ENCODE assay signal across 8 cellular contexts in the genomic region with DNA sequence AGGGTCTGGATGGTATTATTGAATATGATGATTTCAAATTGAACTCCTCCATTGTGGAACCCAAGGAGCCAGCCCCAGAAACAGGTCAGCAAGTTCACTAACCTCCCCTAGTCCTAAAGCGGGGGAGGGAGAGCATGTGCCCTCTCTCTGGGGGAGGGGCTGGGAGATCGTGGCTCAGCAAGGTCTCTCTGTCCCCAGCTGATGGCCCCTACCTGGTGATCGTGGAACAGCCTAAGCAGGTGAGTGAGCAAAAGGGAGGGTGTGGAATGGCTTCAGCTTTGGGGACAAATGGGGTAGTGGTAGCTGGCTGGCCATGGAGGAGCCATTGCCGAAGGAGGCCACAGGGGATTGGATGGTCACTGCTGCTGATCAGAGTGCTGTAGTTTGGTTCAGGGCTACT. TPM values are rescaled to one million over a fixed set of nuclear protein-coding genes. Genes with fewer than 3 reads are reported as not detected.
DNase-seq lines count a peak whose midpoint lies in the region; ATAC-seq and TF ChIP-seq lines count a peak whose summit lies in the region.

No MANE protein-coding gene starts in this region.

- H3K79me2 ChIP-seq in SU-DHL-6 (ENCODE audit: insufficient read depth, low read length), result peaks cover 8% of the 10 kb centered on the region; the same call in 1 of the 2 replicates

- ATAC-seq in gastrocnemius medialis (no peak), HG03108 (IDR thresholded peaks at IDR 0.05; ENCODE audit: unreplicated experiment) (no peak), GM21576 (IDR thresholded peaks at IDR 0.05; ENCODE audit: unreplicated experiment) (no peak)

- H3K27ac ChIP-seq in SU-DHL-6 (ENCODE audit: low read depth, low read length) (peak overlapping the region; percentile 96), gastrocnemius medialis (peak overlapping the region; percentile 90 to 92 (median 92))

- peaks cover 18% of the 10 kb centered on the region; the same call in 1 of the 2 replicates for H3F3A ChIP-seq in SU-DHL-6 (ENCODE audit: insufficient read depth)

- in situ Hi-C loops in gastrocnemius medialis (cut with MboI; ENCODE audit: low sequenced_read_pairs in 4 of 4), result loop anchor here in 3 of 4 donors (10.0 to 25.0 kb wide), 2 partner anchors 189 to 191 kb away; no protein-coding TSS in a partner anchor

- H3K4me3 ChIP-seq in SU-DHL-6 (ENCODE audit: insufficient read depth, low read length, poor library complexity, severe bottlenecking) (peak overlapping the region; percentile 97), fibroblast of pulmonary artery (replicated peaks; ENCODE audit: low read depth, low read length) (peak overlapping the region; percentile 75), gastrocnemius medialis (peak overlapping the region; percentile 68 to 79 (median 75))

- intact Hi-C loops in gastrocnemius medialis (cut with DNase I; ENCODE audit: low total_unique reads), result loop anchor here (5.0 kb wide), 1 partner anchor 154 kb away; the partner anchor contains the start of gene PITX3

- H3K9me2 ChIP-seq in SU-DHL-6 (replicated peaks; ENCODE audit: insufficient read depth, low read length), result no peaks in the 10 kb centered on the region

- H3K4me1 ChIP-seq in gastrocnemius medialis, result peaks cover 25 to 26% of the 10 kb centered on the region in 2 donors

- H2AFZ ChIP-seq in SU-DHL-6 (ENCODE audit: low read depth, low read length, severe bottlenecking), result no peak overlapping the region

- TF ChIP-seq CTCF in GM10266 (IDR thresholded peaks at IDR 0.05; ENCODE audit: control insufficient read depth, insufficient read depth, low read depth, missing control alignments) (no peak), SU-DHL-6 (IDR thresholded peaks at IDR 0.05; ENCODE audit: insufficient read depth, low read length, poor library complexity, severe bottlenecking) (no peak), fibroblast of pulmonary artery (IDR thresholded peaks at IDR 0.05; ENCODE audit: low read length, missing control alignments) (no peak), gastrocnemius medialis (IDR thresholded peaks at IDR 0.05 in 4 of 5, conservative IDR thresholded peaks at IDR 0.05 in 1 of 5) (no peak)

- H3K9me3 ChIP-seq in SU-DHL-6 (ENCODE audit: insufficient read depth, low read length), result no peaks in the 10 kb centered on the region
- H3K9me3 ChIP-seq in gastrocnemius medialis, result no peaks in the 10 kb centered on the region

- H3K4me2 ChIP-seq in SU-DHL-6 (ENCODE audit: low read depth, low read length, poor library complexity, severe bottlenecking), result peak overlapping the region; percentile 78

- peak; percentile 12 for DNase-seq in GM10266 (ENCODE audit: extremely low spot score)
- DNase-seq in fibroblast of pulmonary artery (ENCODE audit: low read depth), result no peak
- DNase-seq in gastrocnemius medialis, result no peak
- no peak for DNase-seq in putamen (ENCODE audit: low spot score)
- no peak for DNase-seq in NCI-H1694 treated with DMSO at 0.1 percent for 48 hours (lab: John Stamatoyannopoulos, UW)

- H3K36me3 ChIP-seq in SU-DHL-6 (ENCODE audit: low read length), result no peaks in the 10 kb centered on the region
- peaks cover 0 to 18% of the 10 kb centered on the region in 2 donors for H3K36me3 ChIP-seq in gastrocnemius medialis

- H3K9ac ChIP-seq in SU-DHL-6 (ENCODE audit: low read length), result peak overlapping the region; percentile 91

- no peak for TF ChIP-seq POLR2A in gastrocnemius medialis (IDR thresholded peaks at IDR 0.05)

- no peaks in the 10 kb centered on the region for H4K20me1 ChIP-seq in SU-DHL-6 (ENCODE audit: low read depth, low read length)

- no peaks in the 10 kb centered on the region for H3K27me3 ChIP-seq in SU-DHL-6 (ENCODE audit: low read length)
- no peaks in the 10 kb centered on the region for H3K27me3 ChIP-seq in gastrocnemius medialis

RNA-seq across cellular contexts. Expression of gene NFKB2, which starts 0.7 kb away (rescaled TPM):
- total RNA-seq in gastrocnemius medialis, result 10 to 100 TPM in 3 of 4 donors, 1 to 10 TPM in 1; 8.6 to 17.3 (median 12.8) TPM

RNA-seq across cellular contexts. Expression of gene PSD, which starts 22.3 kb away (rescaled TPM):
- 1 to 10 TPM in 1 of 4 donors, under 1 TPM in 1, not detected in 2; 0.35 to 2.6 TPM for total RNA-seq in gastrocnemius medialis

RNA-seq across cellular contexts. Expression of gene FBXL15, which starts 24.4 kb away (rescaled TPM):
- 10 to 100 TPM; 14.2 to 34.8 (median 21.0) TPM for total RNA-seq in gastrocnemius medialis

RNA-seq across cellular contexts. Expression of gene CUEDC2, which starts 36.1 kb away (rescaled TPM):
- total RNA-seq in gastrocnemius medialis, result 10 to 100 TPM; 51.6 to 83.1 (median 70.2) TPM

RNA-seq across cellular contexts. Expression of gene C10orf95, which starts 55.1 kb away (rescaled TPM):
- total RNA-seq in gastrocnemius medialis, result not detected
